24 cellular contexts compared by ENCODE assay signal in genomic region chr12:111256629-111257434, GRCh38.
DNase-seq lines count a peak whose midpoint lies in the region; ATAC-seq and TF ChIP-seq lines count a peak whose summit lies in the region.
"Had no signal": no experiment of that assay in that cellular context is flagged by ENCODE, and none has a peak within 500 bp of the region (broad histone marks: within the 10 kb centered on the region; RNA-seq: fewer than 3 reads in every experiment).

No MANE protein-coding gene starts in this region.

- H3K27ac Mint-ChIP-seq in WTC11: no peak overlapping the region
- H3K27ac Mint-ChIP-seq: CD4-positive, alpha-beta T cell; GM23338 had no signal

- no peaks in the 10 kb centered on the region for H3K9me3 Mint-ChIP-seq in WTC11
- H3K9me3 Mint-ChIP-seq: CD4-positive, alpha-beta T cell; GM23338 had no signal

- no peak overlapping the region for H2AFZ ChIP-seq in mammary epithelial cell (ENCODE audit: low read depth, low read length)
- H2AFZ ChIP-seq: GM23338 had no signal

- dilution Hi-C loops in mammary epithelial cell (cut with HindIII; ENCODE audit: low sequenced_read_pairs): loop anchor here (10.0 kb wide), 1 partner anchor 292 kb away; no protein-coding TSS in a partner anchor

- no peaks in the 10 kb centered on the region for H3K9me3 ChIP-seq in BLaER1 treated with 17β-estradiol and CSF1 and Interleukin-3, amounts not matched to agents 10 nM and 100 nM (replicated peaks in 1 of 11)
- H3K9me3 ChIP-seq in mammary epithelial cell (replicated peaks; ENCODE audit: insufficient read depth, low read length): no peaks in the 10 kb centered on the region

- ATAC-seq in WTC11: no peak
- no peak for ATAC-seq in HG03571 (IDR thresholded peaks at IDR 0.05; ENCODE audit: unreplicated experiment)
- ATAC-seq: GM23338 had no signal

- H3K9ac ChIP-seq in BLaER1 treated with 17β-estradiol and CSF1 and Interleukin-3, amounts not matched to agents 10 nM and 100 nM: no peak overlapping the region
- no peak overlapping the region for H3K9ac ChIP-seq in mammary epithelial cell (ENCODE audit: insufficient read depth, low read length)

- no peaks in the 10 kb centered on the region for H3K79me2 ChIP-seq in mammary epithelial cell (ENCODE audit: insufficient read depth, low read length)

- TF ChIP-seq CTCF in WTC11 (IDR thresholded peaks at IDR 0.05): no peak
- TF ChIP-seq CTCF in mammary epithelial cell (conservative IDR thresholded peaks at IDR 0.05 in 1 of 2, IDR thresholded peaks at IDR 0.05 in 1 of 2; ENCODE audit: extremely low read depth in 1 of 2, insufficient read depth in 1 of 2, low read depth in 1 of 2, low read length in 2 of 2): no peak

- no peak overlapping the region for H3K4me3 ChIP-seq in BLaER1 treated with 17β-estradiol and CSF1 and Interleukin-3, amounts not matched to agents 10 nM and 100 nM
- no peak overlapping the region for H3K4me3 ChIP-seq in mammary epithelial cell (replicated peaks in 1 of 3; ENCODE audit: insufficient read depth in 1 of 3, low read depth in 2 of 3, low read length in 3 of 3)
- H3K4me3 ChIP-seq: GM23338 had no signal

- POLR2A ChIA-PET in WTC11 (lab: Charles Lee): no interaction called here

- no peaks in the 10 kb centered on the region for H4K20me1 ChIP-seq in BLaER1 treated with 17β-estradiol and CSF1 and Interleukin-3, amounts not matched to agents 10 nM and 100 nM
- H4K20me1 ChIP-seq in mammary epithelial cell (ENCODE audit: insufficient read depth, low read length): no peaks in the 10 kb centered on the region

- no peaks in the 10 kb centered on the region for H3K36me3 Mint-ChIP-seq in WTC11

- peak overlapping the region in 6 of 11 experiments; percentile 2 to 36 (median 13); a peak in 6 of 22 replicates for H3K4me2 ChIP-seq in BLaER1 treated with 17β-estradiol and CSF1 and Interleukin-3, amounts not matched to agents 10 nM and 100 nM
- no peak overlapping the region for H3K4me2 ChIP-seq in mammary epithelial cell (ENCODE audit: insufficient read depth, low read depth, low read length)
- H3K4me2 ChIP-seq: GM23338 had no signal

- in situ Hi-C loops in mammary epithelial cell (cut with MboI; ENCODE audit: low sequenced_read_pairs in 2 of 2): no loop called here

- intact Hi-C loops in mammary epithelial cell (cut with micrococcal nuclease): no loop called here

- H3K27me3 ChIP-seq in BLaER1 treated with 17β-estradiol and CSF1 and Interleukin-3, amounts not matched to agents 10 nM and 100 nM: no peaks in the 10 kb centered on the region
- H3K27me3 ChIP-seq in mammary epithelial cell (ENCODE audit: insufficient read depth, low read length): no peaks in the 10 kb centered on the region

- H3K4me1 Mint-ChIP-seq in WTC11: no peaks in the 10 kb centered on the region
- H3K4me1 Mint-ChIP-seq: GM23338 had no signal

- CTCF ChIA-PET in WTC11 (lab: Charles Lee) (interaction anchor here (1.2 kb wide), 1 partner anchor 10 kb away, joined by 6 read pairs; no protein-coding TSS in a partner anchor), mammary epithelial cell (lab: Charles Lee; ENCODE audit: low non-redundant PET) (no interaction called here)

- no TSS peak for BruUV-seq in mammary epithelial cell (replicated peaks; lab: Mats Ljungman, UMichigan)

- no peak overlapping the region for H3K4me3 Mint-ChIP-seq in WTC11
- H3K4me3 Mint-ChIP-seq: CD4-positive, alpha-beta T cell; GM23338 had no signal

- DNase-seq in DMS 273 (lab: John Stamatoyannopoulos, UW; ENCODE audit: unreplicated experiment): peak; percentile 6
- no peak for DNase-seq in DMS 273 treated with DMSO at 0.1 percent for 48 hours (lab: John Stamatoyannopoulos, UW)
- DNase-seq in NCI-H69 (lab: John Stamatoyannopoulos, UW): peak; percentile 56
- DNase-seq in WTC11 (ENCODE audit: low spot score): no peak
- DNase-seq in activated CD4-positive, alpha-beta T cell treated with anti-CD3 and anti-CD28 coated beads, Interleukin-2, amount 50 U/mL, for 48 hours: no peak
- DNase-seq in mammary epithelial cell: no peak
- DNase-seq: ACHN; CD4-positive, alpha-beta T cell; HCEC 1CT; Kasumi-1; NCI-H1105 treated with DMSO at 0.1 percent for 48 hours; NCI-H146; NCI-H2029 treated with DMSO at 0.1 percent for 48 hours; NCI-H345; NCI-H510A treated with DMSO at 0.1 percent for 48 hours; NCI-H748 treated with DMSO at 0.1 percent for 48 hours; NK-92 treated with Interleukin-12 subunit alpha and Interleukin-12 subunit beta, amount 100 ng/mL, for 24 hours; SHP77 had no signal

- no peaks in the 10 kb centered on the region for H3K36me3 ChIP-seq in BLaER1 treated with 17β-estradiol and CSF1 and Interleukin-3, amounts not matched to agents 10 nM and 100 nM
- H3K36me3 ChIP-seq in mammary epithelial cell (ENCODE audit: insufficient read depth, low read length): no peaks in the 10 kb centered on the region

- no peaks in the 10 kb centered on the region; the same call in 1 of the 2 replicates for H3K27me3 Mint-ChIP-seq in WTC11 (ENCODE audit: low read depth)

- H3K4me1 ChIP-seq in BLaER1 treated with 17β-estradiol and CSF1 and Interleukin-3, amounts not matched to agents 10 nM and 100 nM: peaks cover 0 to 11% (median 5%) of the 10 kb centered on the region in 10 experiments; a peak in 9 of 20 replicates
- H3K4me1 ChIP-seq in mammary epithelial cell (ENCODE audit: insufficient read depth, low read length): no peaks in the 10 kb centered on the region

- H3K27ac ChIP-seq in BLaER1 treated with 17β-estradiol and CSF1 and Interleukin-3, amounts not matched to agents 10 nM and 100 nM: peak overlapping the region in 2 of 11 experiments; percentile 38 to 40; a peak in 1 of 22 replicates
- H3K27ac ChIP-seq in mammary epithelial cell (ENCODE audit: insufficient read depth, low read depth, low read length): no peak overlapping the region
- H3K27ac ChIP-seq: 22Rv1, HL-60, RWPE1 had no signal

- WGBS in mammary epithelial cell (ENCODE audit: low coverage, missing lambda C conversion rate): 0% methylated on average over 5 of the region's 10 CpGs

TF ChIP-seq in WTC11, 78 proteins besides CTCF, POLR2A, EP300 and RAD21:
- TF ChIP-seq MAX (CRISPR knock-in tag; IDR thresholded peaks at IDR 0.05): no peak
- peak; percentile 64 for TF ChIP-seq ZNF263 (CRISPR knock-in tag; IDR thresholded peaks at IDR 0.05; ENCODE audit: low read depth)
- TF ChIP-seq ZNF532 (CRISPR knock-in tag; IDR thresholded peaks at IDR 0.05; ENCODE audit: borderline replicate concordance): no peak
- TF ChIP-seq ELF4 (CRISPR knock-in tag; IDR thresholded peaks at IDR 0.05; ENCODE audit: low read depth): no peak

Comparison
In these comparisons a context has a peak if more than half of its experiments do, and no peak if none do; other contexts are left out.
1. DNase-seq: peak in DMS 273 (single experiment) and NCI-H69 (single experiment); none in DMS 273 treated with DMSO at 0.1 percent for 48 hours (single experiment), WTC11 (single experiment), activated CD4-positive, alpha-beta T cell treated with anti-CD3 and anti-CD28 coated beads, Interleukin-2, amount 50 U/mL, for 48 hours (0 of 2) and mammary epithelial cell (single experiment).